In genomic region chr2:208146006-208146405, GRCh38 we compare ENCODE assay signal across 42 cellular contexts. TPM values are rescaled to one million over a fixed set of nuclear protein-coding genes. Genes with fewer than 3 reads are reported as not detected.
"Had no signal": no experiment of that assay in that cellular context is flagged by ENCODE, and none has a peak within 500 bp of the region (broad histone marks: within the 10 kb centered on the region; RNA-seq: fewer than 3 reads in every experiment).

TSS of gene CRYGB (minus strand) at chr2:208146158. CDS start at chr2:208146120, 38 bp downstream.

- H3K36me3 Mint-ChIP-seq: activated CD4-positive, alpha-beta memory T cell treated with anti-CD3 and anti-CD28 coated beads for 36 hours; activated CD8-positive, alpha-beta memory T cell treated with anti-CD3 and anti-CD28 coated beads, Interleukin-2, amount 10 ng/mL, durations not matched to agents 7 days and 5 days; activated naive CD8-positive, alpha-beta T cell had no signal

- H3K9me3 Mint-ChIP-seq: activated CD4-positive, alpha-beta T cell treated with anti-CD3 and anti-CD28 coated beads, Interleukin-2, amount 10 ng/mL, durations not matched to agents 24 days and 14 days; central memory CD8-positive, alpha-beta T cell had no signal

- H3K4me1 ChIP-seq: gastroesophageal sphincter had no signal

- H3K27me3 ChIP-seq: brain microvascular endothelial cell had no signal

- H3K9me3 ChIP-seq: esophagus squamous epithelium, gastroesophageal sphincter had no signal

- H3K36me3 ChIP-seq: brain microvascular endothelial cell, esophagus squamous epithelium, gastroesophageal sphincter, WERI-Rb-1 had no signal

- H3K27me3 Mint-ChIP-seq: activated CD4-positive, alpha-beta T cell treated with anti-CD3 and anti-CD28 coated beads for 36 hours; activated CD8-positive, alpha-beta memory T cell treated with anti-CD3 and anti-CD28 coated beads, Interleukin-2, amount 10 ng/mL, durations not matched to agents 7 days and 5 days; dendritic cell treated with granulocyte-macrophage colony-stimulating factor and Interleukin-4, amounts not matched to agents 40 ng/mL and 50 ng/mL, for 4 days had no signal

- H3K27ac ChIP-seq: brain microvascular endothelial cell, coronary artery, dorsolateral prefrontal cortex, esophagus squamous epithelium, gastroesophageal sphincter, WERI-Rb-1 had no signal

- H3K4me1 Mint-ChIP-seq: activated CD4-positive, alpha-beta T cell treated with anti-CD3 and anti-CD28 coated beads for 36 hours; activated CD4-positive, alpha-beta T cell treated with anti-CD3 and anti-CD28 coated beads, Interleukin-2, amount 10 ng/mL, durations not matched to agents 24 days and 14 days; activated CD8-positive, alpha-beta memory T cell treated with anti-CD3 and anti-CD28 coated beads, Interleukin-2, amount 10 ng/mL, durations not matched to agents 7 days and 5 days; central memory CD8-positive, alpha-beta T cell had no signal

- H3K4me3 Mint-ChIP-seq: activated CD4-positive, alpha-beta memory T cell treated with anti-CD3 and anti-CD28 coated beads for 36 hours; activated CD4-positive, alpha-beta T cell treated with anti-CD3 and anti-CD28 coated beads for 36 hours; activated CD4-positive, alpha-beta T cell treated with anti-CD3 and anti-CD28 coated beads, Interleukin-2, amount 10 ng/mL, durations not matched to agents 24 days and 14 days; activated CD8-positive, alpha-beta memory T cell treated with anti-CD3 and anti-CD28 coated beads, Interleukin-2, amount 10 ng/mL, durations not matched to agents 7 days and 5 days; activated CD8-positive, alpha-beta T cell treated with anti-CD3 and anti-CD28 coated beads, Interleukin-2, amount 10 ng/mL, durations not matched to agents 7 days and 5 days; activated naive CD8-positive, alpha-beta T cell; activated T-cell treated with anti-CD3 and anti-CD28 coated beads, Interleukin-2, amount 50 U/mL, for 72 hours; central memory CD8-positive, alpha-beta T cell; dendritic cell treated with granulocyte-macrophage colony-stimulating factor and Interleukin-4, amounts not matched to agents 40 ng/mL and 50 ng/mL, for 4 days; T-helper 17 cell; T-helper 2 cell treated with Interferon-gamma antibody and Interleukin-4, amounts not matched to agents 5 μg/mL and 100 μg/mL, for 36 hours had no signal

- DNase-seq: activated CD4-positive, alpha-beta memory T cell treated with anti-CD3 and anti-CD28 coated beads for 36 hours; activated CD4-positive, alpha-beta T cell treated with anti-CD3 and anti-CD28 coated beads for 36 hours; activated CD4-positive, alpha-beta T cell treated with anti-CD3 and anti-CD28 coated beads, Interleukin-2, amount 10 ng/mL, durations not matched to agents 24 days and 14 days; activated CD4-positive, CD25-positive, alpha-beta regulatory T cell; activated CD4-positive, CD25-positive, alpha-beta regulatory T cell treated with anti-CD3 and anti-CD28 coated beads, Interleukin-2, amount 50 U/mL, for 72 hours; activated CD8-positive, alpha-beta memory T cell treated with anti-CD3 and anti-CD28 coated beads, Interleukin-2, amount 10 ng/mL, durations not matched to agents 7 days and 5 days; activated CD8-positive, alpha-beta memory T cell treated with anti-CD3 and anti-CD28 coated beads, Interleukin-2, amount 50 U/mL, for 4 hours; activated CD8-positive, alpha-beta T cell treated with anti-CD3 and anti-CD28 coated beads, Interleukin-2, amount 10 ng/mL, durations not matched to agents 7 days and 5 days; activated effector memory CD4-positive, alpha-beta T cell treated with Interleukin-2 at 50 U/mL for 16 hours; activated gamma-delta T cell treated with Interleukin-2 at 50 U/mL for 16 hours; activated naive CD4-positive, alpha-beta T cell treated with anti-CD3 and anti-CD28 coated beads, Interleukin-2, amount 50 U/mL, for 16 hours; activated naive CD4-positive, alpha-beta T cell treated with Interleukin-2 at 50 U/mL for 16 hours; activated T-cell treated with anti-CD3 and anti-CD28 coated beads, Interleukin-2, amount 50 U/mL, for 1 hour; activated T-cell treated with anti-CD3 and anti-CD28 coated beads, Interleukin-2, amount 50 U/mL, for 72 hours; amniotic stem cell; anterior cingulate cortex; brain microvascular endothelial cell; dorsolateral prefrontal cortex; effector memory CD4-positive, alpha-beta T cell; erythroblast; esophagus squamous epithelium; foreskin melanocyte; SW 1271; T-helper 1 cell; T-helper 17 cell; T1000; WERI-Rb-1 had no signal

- H3K27ac Mint-ChIP-seq: activated CD4-positive, alpha-beta memory T cell treated with anti-CD3 and anti-CD28 coated beads for 36 hours; activated CD4-positive, alpha-beta T cell treated with anti-CD3 and anti-CD28 coated beads for 36 hours; activated CD4-positive, alpha-beta T cell treated with anti-CD3 and anti-CD28 coated beads, Interleukin-2, amount 10 ng/mL, durations not matched to agents 24 days and 14 days; activated CD8-positive, alpha-beta memory T cell treated with anti-CD3 and anti-CD28 coated beads, Interleukin-2, amount 10 ng/mL, durations not matched to agents 7 days and 5 days; activated CD8-positive, alpha-beta T cell treated with anti-CD3 and anti-CD28 coated beads, Interleukin-2, amount 10 ng/mL, durations not matched to agents 7 days and 5 days; activated naive CD8-positive, alpha-beta T cell; activated T-cell treated with anti-CD3 and anti-CD28 coated beads, Interleukin-2, amount 50 U/mL, for 72 hours; dendritic cell treated with granulocyte-macrophage colony-stimulating factor and Interleukin-4, amounts not matched to agents 40 ng/mL and 50 ng/mL, for 4 days; T-helper 17 cell; T-helper 2 cell treated with Interferon-gamma antibody and Interleukin-4, amounts not matched to agents 5 μg/mL and 100 μg/mL, for 36 hours had no signal

- ATAC-seq: activated CD4-positive, alpha-beta T cell treated with anti-CD3 and anti-CD28 coated beads for 36 hours; activated CD8-positive, alpha-beta memory T cell treated with anti-CD3 and anti-CD28 coated beads, Interleukin-2, amount 10 ng/mL, durations not matched to agents 7 days and 5 days; activated CD8-positive, alpha-beta T cell treated with anti-CD3 and anti-CD28 coated beads, Interleukin-2, amount 10 ng/mL, durations not matched to agents 7 days and 5 days; activated T-cell treated with anti-CD3 and anti-CD28 coated beads, Interleukin-2, amount 50 U/mL, for 72 hours; gastroesophageal sphincter; T-helper 17 cell had no signal

- H3K4me3 ChIP-seq: coronary artery, dorsolateral prefrontal cortex, esophagus squamous epithelium, gastroesophageal sphincter had no signal

RNA-seq across cellular contexts. Expression of gene CRYGB, which starts in this region (rescaled TPM):
- total RNA-seq: activated CD4-positive, alpha-beta memory T cell treated with anti-CD3 and anti-CD28 coated beads for 36 hours; activated CD4-positive, alpha-beta T cell treated with anti-CD3 and anti-CD28 coated beads for 36 hours; activated CD4-positive, alpha-beta T cell treated with anti-CD3 and anti-CD28 coated beads, Interleukin-2, amount 10 ng/mL, durations not matched to agents 24 days and 14 days; activated CD8-positive, alpha-beta memory T cell treated with anti-CD3 and anti-CD28 coated beads for 36 hours; activated CD8-positive, alpha-beta memory T cell treated with anti-CD3 and anti-CD28 coated beads, Interleukin-2, amount 10 ng/mL, durations not matched to agents 7 days and 5 days; activated CD8-positive, alpha-beta T cell treated with anti-CD3 and anti-CD28 coated beads, Interleukin-2, amount 10 ng/mL, durations not matched to agents 7 days and 5 days; activated T-cell treated with anti-CD3 and anti-CD28 coated beads, Interleukin-2, amount 50 U/mL, for 72 hours; astrocyte; bronchial epithelial cell; cardiac septum; cerebellum; esophagus squamous epithelium; fibroblast of lung; fibroblast of villous mesenchyme; gastroesophageal sphincter; glomerular endothelial cell; T-helper 17 cell had no signal
- polyA plus RNA-seq: adipose tissue, fibroblast of lung had no signal
